ENCODE assay signal across 28 cellular contexts in genomic region chr18:49201464-49201863, GRCh38.
"Had no signal": no experiment of that assay in that cellular context is flagged by ENCODE, and none has a peak within 500 bp of the region (broad histone marks: within the 10 kb centered on the region; RNA-seq: fewer than 3 reads in every experiment).

No MANE protein-coding gene starts in this region.

- H3K4me1 ChIP-seq: ascending aorta, esophagus squamous epithelium had no signal

- H3K27me3 ChIP-seq: ascending aorta, esophagus squamous epithelium, gastroesophageal sphincter had no signal

- H3K36me3 ChIP-seq: ascending aorta, esophagus squamous epithelium, gastroesophageal sphincter had no signal

- H3K4me3 ChIP-seq: ascending aorta, esophagus squamous epithelium, gastroesophageal sphincter had no signal

- H3K9me3 ChIP-seq: ascending aorta, esophagus squamous epithelium, gastroesophageal sphincter had no signal

- H3K27ac ChIP-seq: ascending aorta, epithelial cell of prostate, esophagus squamous epithelium, gastroesophageal sphincter had no signal

- H3K9me3 Mint-ChIP-seq: activated CD4-positive, alpha-beta memory T cell treated with anti-CD3 and anti-CD28 coated beads for 36 hours; activated naive CD4-positive, alpha-beta T cell treated with anti-CD3 and anti-CD28 coated beads, Interleukin-2, amount 50 U/mL, for 72 hours; activated T-cell treated with anti-CD3 and anti-CD28 coated beads, Interleukin-2, amount 50 U/mL, for 72 hours; effector memory CD8-positive, alpha-beta T cell had no signal

- H3K4me3 Mint-ChIP-seq: activated CD4-positive, alpha-beta memory T cell treated with anti-CD3 and anti-CD28 coated beads for 36 hours; activated CD4-positive, alpha-beta T cell treated with anti-CD3 and anti-CD28 coated beads for 36 hours; activated CD4-positive, alpha-beta T cell treated with anti-CD3 and anti-CD28 coated beads, Interleukin-2, amount 10 ng/mL, durations not matched to agents 24 days and 14 days; activated CD8-positive, alpha-beta memory T cell treated with anti-CD3 and anti-CD28 coated beads, Interleukin-2, amount 10 ng/mL, durations not matched to agents 7 days and 5 days; activated CD8-positive, alpha-beta T cell treated with anti-CD3 and anti-CD28 coated beads, Interleukin-2, amount 10 ng/mL, durations not matched to agents 7 days and 5 days; activated naive CD4-positive, alpha-beta T cell treated with anti-CD3 and anti-CD28 coated beads, Interleukin-2, amount 10 ng/mL, durations not matched to agents 7 days and 5 days; activated naive CD8-positive, alpha-beta T cell treated with anti-CD3 and anti-CD28 coated beads, Interleukin-2, amount 10 ng/mL, durations not matched to agents 7 days and 5 days; activated T-cell treated with anti-CD3 and anti-CD28 coated beads, Interleukin-2, amount 50 U/mL, for 72 hours; effector memory CD8-positive, alpha-beta T cell had no signal

- FAIRE-seq: colon, endothelial cell of umbilical vein had no signal

- DNase-seq: activated CD4-positive, alpha-beta memory T cell treated with anti-CD3 and anti-CD28 coated beads for 36 hours; activated CD4-positive, alpha-beta T cell treated with anti-CD3 and anti-CD28 coated beads for 36 hours; activated CD4-positive, alpha-beta T cell treated with anti-CD3 and anti-CD28 coated beads, Interleukin-2, amount 10 ng/mL, durations not matched to agents 24 days and 14 days; activated CD4-positive, CD25-positive, alpha-beta regulatory T cell; activated CD4-positive, CD25-positive, alpha-beta regulatory T cell treated with anti-CD3 and anti-CD28 coated beads, Interleukin-2, amount 50 U/mL, for 72 hours; activated CD8-positive, alpha-beta memory T cell treated with anti-CD3 and anti-CD28 coated beads, Interleukin-2, amount 10 ng/mL, durations not matched to agents 7 days and 5 days; activated CD8-positive, alpha-beta memory T cell treated with anti-CD3 and anti-CD28 coated beads, Interleukin-2, amount 50 U/mL, for 4 hours; activated CD8-positive, alpha-beta T cell treated with anti-CD3 and anti-CD28 coated beads, Interleukin-2, amount 10 ng/mL, durations not matched to agents 7 days and 5 days; activated gamma-delta T cell; activated naive CD4-positive, alpha-beta T cell; activated naive CD4-positive, alpha-beta T cell treated with anti-CD3 and anti-CD28 coated beads, Interleukin-2, amount 10 ng/mL, durations not matched to agents 7 days and 5 days; activated naive CD8-positive, alpha-beta T cell treated with anti-CD3 and anti-CD28 coated beads, Interleukin-2, amount 10 ng/mL, durations not matched to agents 7 days and 5 days; activated T-cell treated with anti-CD3 and anti-CD28 coated beads, Interleukin-2, amount 50 U/mL, for 1 hour; activated T-cell treated with anti-CD3 and anti-CD28 coated beads, Interleukin-2, amount 50 U/mL, for 72 hours; caudate nucleus; cortex of kidney; dermis blood vessel endothelial cell; effector CD4-positive, alpha-beta T cell; effector memory CD8-positive, alpha-beta T cell; esophagus squamous epithelium; foreskin melanocyte; T-helper 2 cell had no signal

- H3K27ac Mint-ChIP-seq: activated CD4-positive, alpha-beta memory T cell treated with anti-CD3 and anti-CD28 coated beads for 36 hours; activated CD4-positive, alpha-beta T cell treated with anti-CD3 and anti-CD28 coated beads for 36 hours; activated CD4-positive, alpha-beta T cell treated with anti-CD3 and anti-CD28 coated beads, Interleukin-2, amount 10 ng/mL, durations not matched to agents 24 days and 14 days; activated CD8-positive, alpha-beta memory T cell treated with anti-CD3 and anti-CD28 coated beads, Interleukin-2, amount 10 ng/mL, durations not matched to agents 7 days and 5 days; activated CD8-positive, alpha-beta T cell treated with anti-CD3 and anti-CD28 coated beads, Interleukin-2, amount 10 ng/mL, durations not matched to agents 7 days and 5 days; activated naive CD4-positive, alpha-beta T cell treated with anti-CD3 and anti-CD28 coated beads, Interleukin-2, amount 10 ng/mL, durations not matched to agents 7 days and 5 days; activated naive CD4-positive, alpha-beta T cell treated with anti-CD3 and anti-CD28 coated beads, Interleukin-2, amount 50 U/mL, for 72 hours; activated naive CD8-positive, alpha-beta T cell treated with anti-CD3 and anti-CD28 coated beads, Interleukin-2, amount 10 ng/mL, durations not matched to agents 7 days and 5 days; activated T-cell treated with anti-CD3 and anti-CD28 coated beads, Interleukin-2, amount 50 U/mL, for 72 hours had no signal

- H3K27me3 Mint-ChIP-seq: activated CD4-positive, alpha-beta memory T cell treated with anti-CD3 and anti-CD28 coated beads for 36 hours; activated CD4-positive, alpha-beta T cell treated with anti-CD3 and anti-CD28 coated beads for 36 hours; activated CD4-positive, alpha-beta T cell treated with anti-CD3 and anti-CD28 coated beads, Interleukin-2, amount 10 ng/mL, durations not matched to agents 24 days and 14 days; activated CD8-positive, alpha-beta memory T cell treated with anti-CD3 and anti-CD28 coated beads, Interleukin-2, amount 10 ng/mL, durations not matched to agents 7 days and 5 days; activated naive CD4-positive, alpha-beta T cell treated with anti-CD3 and anti-CD28 coated beads, Interleukin-2, amount 10 ng/mL, durations not matched to agents 7 days and 5 days; activated naive CD8-positive, alpha-beta T cell treated with anti-CD3 and anti-CD28 coated beads, Interleukin-2, amount 10 ng/mL, durations not matched to agents 7 days and 5 days; effector memory CD8-positive, alpha-beta T cell had no signal

- H3K4me1 Mint-ChIP-seq: activated CD4-positive, alpha-beta T cell treated with anti-CD3 and anti-CD28 coated beads for 36 hours had no signal
